In genomic region chr12:121509339-121509738, GRCh38 we compare ENCODE assay signal across 11 cellular contexts.
"Had no signal": no experiment of that assay in that cellular context is flagged by ENCODE, and none has a peak within 500 bp of the region (broad histone marks: within the 10 kb centered on the region; RNA-seq: fewer than 3 reads in every experiment).

No MANE protein-coding gene starts in this region.

- H3K27ac Mint-ChIP-seq: GM23338, H9, HFFc6 had no signal

- H3K9ac ChIP-seq: GM23248 had no signal

- H3K4me1 ChIP-seq: HAP-1 had no signal

- H3K4me3 Mint-ChIP-seq: GM23338, H9, HFFc6 had no signal

- FAIRE-seq: H1, H54 had no signal

- DNase-seq: GM23248, GOT3, H7, H9, HCEC 1CT, HFFc6 had no signal

- H3K4me2 ChIP-seq: GM23338 had no signal

- H3K27ac ChIP-seq: GM23248 had no signal

- ATAC-seq: GM23338, HCT116 had no signal

- H3K9me3 ChIP-seq: HAP-1 had no signal

- H3K4me3 ChIP-seq: GM23248, GM23338, HAP-1 had no signal

- H3K9me3 Mint-ChIP-seq: GM23338, H9, HFFc6 had no signal
